23 cellular contexts compared by ENCODE assay signal in genomic region chr1:39828734-39829133, GRCh38. TPM values are rescaled to one million over a fixed set of nuclear protein-coding genes. Genes with fewer than 3 reads are reported as not detected.
DNase-seq lines count a peak whose midpoint lies in the region; ATAC-seq, FAIRE-seq and TF ChIP-seq lines count a peak whose summit lies in the region.
"Had no signal": no experiment of that assay in that cellular context is flagged by ENCODE, and none has a peak within 500 bp of the region (broad histone marks: within the 10 kb centered on the region; RNA-seq: fewer than 3 reads in every experiment).

No MANE protein-coding gene starts in this region.

- no peaks in the 10 kb centered on the region for H3K9me3 ChIP-seq in HEK293 (ENCODE audit: control insufficient read depth, insufficient read depth, low read depth, low read length)
- H3K9me3 ChIP-seq: HAP-1 had no signal

- no peak for TF ChIP-seq CTCF in HEK293 (tag by site-specific recombination; IDR thresholded peaks at IDR 0.05)
- no peak for TF ChIP-seq CTCF in bronchial epithelial cell (IDR thresholded peaks at IDR 0.05; ENCODE audit: insufficient read depth, low read length, severe bottlenecking)
- no peak for TF ChIP-seq CTCF in mesothelial cell of epicardium (IDR thresholded peaks at IDR 0.05; ENCODE audit: unreplicated experiment)

- H3K27ac Mint-ChIP-seq in mesothelial cell of epicardium: peak overlapping the region; percentile 47

- peak; percentile 75 for DNase-seq in bronchial epithelial cell (ENCODE audit: low read depth)
- DNase-seq in mesothelial cell of epicardium (ENCODE audit: low spot score in 2 of 2, unreplicated experiment in 2 of 2): no peak
- DNase-seq in NCI-H1436 (lab: John Stamatoyannopoulos, UW): no peak
- DNase-seq in NCI-H1436 treated with DMSO at 0.1 percent for 48 hours (lab: John Stamatoyannopoulos, UW): no peak
- no peak for DNase-seq in NOMO-1 treated with DMSO at 0.1 percent for 48 hours (lab: John Stamatoyannopoulos, UW; ENCODE audit: unreplicated experiment)
- no peak for DNase-seq in HuH-7.5 (ENCODE audit: low spot score)
- DNase-seq: C1 segment of cervical spinal cord; Calu3; CD4-positive, alpha-beta memory T cell; COR-L47; DMS53; DMS79 treated with DMSO at 0.1 percent for 48 hours; GF-D8; GOT3 had no signal

- POLR2A ChIA-PET in HEK293 (lab: Yijun Ruan, JAX): interaction anchor here (1.1 kb wide), 1 partner anchor 9 kb away, joined by 3 read pairs; no protein-coding TSS in a partner anchor

- CTCF ChIA-PET in HEK293 (lab: Yijun Ruan, JAX): interaction anchor here (0.6 to 2.4 kb wide), 5 partner anchors 11 to 205 kb away, joined by 3 to 8 read pairs (median 5); no protein-coding TSS in a partner anchor

- no peaks in the 10 kb centered on the region for H3K27me3 Mint-ChIP-seq in mesothelial cell of epicardium (ENCODE audit: low read depth)

- no peaks in the 10 kb centered on the region for H3K9me3 Mint-ChIP-seq in mesothelial cell of epicardium

- peak; percentile 76 for ATAC-seq in esophagus mucosa

- peaks cover 57% of the 10 kb centered on the region for H3K4me1 Mint-ChIP-seq in mesothelial cell of epicardium
- H3K4me1 Mint-ChIP-seq: CD4-positive, alpha-beta memory T cell had no signal

- H3K27ac ChIP-seq in HEK293 (ENCODE audit: extremely low read depth, low read depth, low read length): no peak overlapping the region

- H3K36me3 ChIP-seq in HEK293 (ENCODE audit: control insufficient read depth in 2 of 2, insufficient read depth in 1 of 2, low read length in 2 of 2) (no peaks in the 10 kb centered on the region), bronchial epithelial cell (ENCODE audit: control insufficient read depth, insufficient read depth, low read length) (no peaks in the 10 kb centered on the region)
- H3K36me3 ChIP-seq: HAP-1 had no signal

- H3K4me3 Mint-ChIP-seq in mesothelial cell of epicardium: no peak overlapping the region
- H3K4me3 Mint-ChIP-seq: CD4-positive, alpha-beta memory T cell had no signal

- no peak for FAIRE-seq in bronchial epithelial cell (lab: Jason Lieb, UNC)
- FAIRE-seq: GM12891, GM18507, H54 had no signal

- 0 out of 2 replicates have a peak, but pooled peaks cover 2% of the 10 kb centered on the region for H3K4me1 ChIP-seq in HEK293 (ENCODE audit: control insufficient read depth, insufficient read depth, low read length)
- H3K4me1 ChIP-seq: HAP-1 had no signal

- no peak overlapping the region for H3K4me3 ChIP-seq in HEK293 (ENCODE audit: low read depth, low read length)
- no peak overlapping the region for H3K4me3 ChIP-seq in bronchial epithelial cell (ENCODE audit: low read depth, low read length)
- H3K4me3 ChIP-seq: HAP-1 had no signal

- no peaks in the 10 kb centered on the region for H3K36me3 Mint-ChIP-seq in mesothelial cell of epicardium
- H3K36me3 Mint-ChIP-seq: CD4-positive, alpha-beta memory T cell had no signal

- H3K27me3 ChIP-seq in bronchial epithelial cell (ENCODE audit: control insufficient read depth, insufficient read depth, low read length): no peaks in the 10 kb centered on the region

TF ChIP-seq in HEK293, 187 proteins besides CTCF, POLR2A, EP300 and RAD21:
- TF ChIP-seq ZNF664 (tag by site-specific recombination; IDR thresholded peaks at IDR 0.05) (0 out of 2 replicates have a peak, but pooled peaks have one; percentile 8), ZNF341 (tag by site-specific recombination; IDR thresholded peaks at IDR 0.05; ENCODE audit: low read depth) (no peak)

RNA-seq across cellular contexts. Expression of gene BMP8B, which starts 40.1 kb away (rescaled TPM):
- total RNA-seq in bronchial epithelial cell: 0.90 and 1.3 TPM in 2 replicates
- 0.60 TPM for total RNA-seq in esophagus mucosa
- total RNA-seq in mesothelial cell of epicardium: 0.14 to 0.31 TPM (median 0.18 TPM) in 3 replicates

RNA-seq across cellular contexts. Expression of gene TRIT1, which starts 54.6 kb away (rescaled TPM):
- total RNA-seq in bronchial epithelial cell: 33.9 and 41.1 TPM in 2 replicates
- 18.4 TPM for total RNA-seq in esophagus mucosa
- 38.6 to 40.3 TPM (median 39.5 TPM) in 3 replicates for total RNA-seq in mesothelial cell of epicardium

RNA-seq across cellular contexts. Expression of gene OXCT2, which starts 57.6 kb away (rescaled TPM):
- total RNA-seq in bronchial epithelial cell (1.0 and 1.1 TPM in 2 replicates), esophagus mucosa (0.20 TPM), mesothelial cell of epicardium (0.20 to 0.65 TPM (median 0.22 TPM) in 3 replicates)
- total RNA-seq: A172, A673, G401 had no signal
